ENCODE assay signal across 13 cellular contexts in the genomic region with DNA sequence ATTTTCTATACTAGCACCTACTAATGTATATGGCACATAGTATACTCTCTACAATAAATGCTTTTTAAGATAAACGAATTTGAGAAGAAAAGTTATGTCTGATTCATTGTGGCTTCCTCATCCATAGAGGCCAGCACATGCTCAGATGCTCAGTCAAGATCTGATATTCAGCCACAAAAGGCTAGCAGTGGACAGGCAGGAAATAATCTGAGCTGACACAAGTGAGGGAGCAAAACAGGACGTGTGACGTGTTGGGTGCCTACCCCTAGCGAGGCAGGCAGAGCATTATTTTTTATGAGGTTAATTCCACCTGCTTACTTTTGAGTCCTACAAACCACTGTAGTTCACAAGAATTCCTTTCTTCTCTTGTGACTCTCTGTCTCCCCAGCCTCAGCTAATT.
DNase-seq lines count a peak whose midpoint lies in the region; ATAC-seq and TF ChIP-seq lines count a peak whose summit lies in the region.
"Had no signal": no experiment of that assay in that cellular context is flagged by ENCODE, and none has a peak within 500 bp of the region (broad histone marks: within the 10 kb centered on the region; RNA-seq: fewer than 3 reads in every experiment).

No MANE protein-coding gene starts in this region.

- ATAC-seq in CD8-positive, alpha-beta T cell, result peak; percentile 68
- ATAC-seq in mucosa of descending colon (peak; percentile 62), sciatic nerve (no peak), GM21723 (IDR thresholded peaks at IDR 0.05; ENCODE audit: unreplicated experiment) (no peak), GM19452 (IDR thresholded peaks at IDR 0.05; ENCODE audit: unreplicated experiment) (no peak)
- ATAC-seq in stimulated activated memory B cell treated with anti-CD40 and anti-IgM and Interleukin-4, amounts not matched to agents 10 μg/mL and 1 μg/mL and 100 μg/mL, for 72 hours, result no peak

- H3K4me1 ChIP-seq in CD8-positive, alpha-beta T cell (ENCODE audit: insufficient read depth, low read length), result peaks cover 40% of the 10 kb centered on the region
- H3K4me1 ChIP-seq in mucosa of descending colon (ENCODE audit: low read depth), result peaks cover 11% of the 10 kb centered on the region

- H3K4me1 Mint-ChIP-seq in CD8-positive, alpha-beta T cell (ENCODE audit: low read depth), result peaks cover 28% of the 10 kb centered on the region
- H3K4me1 Mint-ChIP-seq in stimulated activated memory B cell treated with anti-CD40 and anti-IgM and Interleukin-4, amounts not matched to agents 10 μg/mL and 1 μg/mL and 100 μg/mL, for 72 hours, result peaks cover 25% of the 10 kb centered on the region

- POLR2A ChIA-PET in CD8-positive, alpha-beta T cell (lab: Charles Lee), result interaction anchor here (2.6 kb wide), 1 partner anchor 13 kb away, joined by 6 read pairs; no protein-coding TSS in a partner anchor

- H3K4me3 Mint-ChIP-seq in CD8-positive, alpha-beta T cell, result no peak overlapping the region
- no peak overlapping the region for H3K4me3 Mint-ChIP-seq in stimulated activated memory B cell treated with anti-CD40 and anti-IgM and Interleukin-4, amounts not matched to agents 10 μg/mL and 1 μg/mL and 100 μg/mL, for 72 hours

- H3K27me3 ChIP-seq in CD8-positive, alpha-beta T cell (ENCODE audit: insufficient read depth, low read length), result no peaks in the 10 kb centered on the region
- H3K27me3 ChIP-seq: esophagus squamous epithelium had no signal

- intact Hi-C loops in CD8-positive, alpha-beta T cell (cut with DNase I, micrococcal nuclease), result loop anchor here in 1 of 2 experiments (10.0 kb wide), 1 partner anchor 619 kb away; no protein-coding TSS in a partner anchor
- intact Hi-C loops in mucosa of descending colon (cut with DNase I, micrococcal nuclease), result no loop called here
- intact Hi-C loops in sciatic nerve (cut with DNase I), result no loop called here

- H3K4me3 ChIP-seq in CD8-positive, alpha-beta T cell (ENCODE audit: low read depth, low read length), result no peak overlapping the region
- no peak overlapping the region for H3K4me3 ChIP-seq in mucosa of descending colon
- H3K4me3 ChIP-seq: esophagus squamous epithelium had no signal

- CTCF ChIA-PET in CD8-positive, alpha-beta T cell (lab: Charles Lee), result no interaction called here

- H3K9me3 ChIP-seq in CD8-positive, alpha-beta T cell (ENCODE audit: low read length), result no peaks in the 10 kb centered on the region
- H3K9me3 ChIP-seq in mucosa of descending colon, result no peaks in the 10 kb centered on the region
- H3K9me3 ChIP-seq: esophagus squamous epithelium had no signal

- peak; percentile 24 to 74 (median 40) for DNase-seq in CD8-positive, alpha-beta T cell
- peak; percentile 6 for DNase-seq in RPMI7951 (ENCODE audit: low read depth)
- DNase-seq in activated T-cell treated with anti-CD3 and anti-CD28 coated beads for 4 hours, result peak; percentile 21
- DNase-seq in mucosa of descending colon, result peak in 1 of 3 donors; percentile 19
- DNase-seq in sciatic nerve (ENCODE audit: low spot score), result no peak
- DNase-seq: amniotic stem cell, esophagus squamous epithelium, kidney glomerular epithelial cell, NCI-H345, nucleus accumbens had no signal

- no peak overlapping the region for H3K27ac Mint-ChIP-seq in CD8-positive, alpha-beta T cell
- no peak overlapping the region for H3K27ac Mint-ChIP-seq in stimulated activated memory B cell treated with anti-CD40 and anti-IgM and Interleukin-4, amounts not matched to agents 10 μg/mL and 1 μg/mL and 100 μg/mL, for 72 hours

- no peaks in the 10 kb centered on the region for H3K27me3 Mint-ChIP-seq in CD8-positive, alpha-beta T cell (ENCODE audit: low read depth)
- H3K27me3 Mint-ChIP-seq in stimulated activated memory B cell treated with anti-CD40 and anti-IgM and Interleukin-4, amounts not matched to agents 10 μg/mL and 1 μg/mL and 100 μg/mL, for 72 hours, result no peaks in the 10 kb centered on the region

- H3K36me3 Mint-ChIP-seq in CD8-positive, alpha-beta T cell, result peaks cover 2% of the 10 kb centered on the region
- no peaks in the 10 kb centered on the region for H3K36me3 Mint-ChIP-seq in stimulated activated memory B cell treated with anti-CD40 and anti-IgM and Interleukin-4, amounts not matched to agents 10 μg/mL and 1 μg/mL and 100 μg/mL, for 72 hours

- no peaks in the 10 kb centered on the region for H3K9me3 Mint-ChIP-seq in CD8-positive, alpha-beta T cell
- H3K9me3 Mint-ChIP-seq in stimulated activated memory B cell treated with anti-CD40 and anti-IgM and Interleukin-4, amounts not matched to agents 10 μg/mL and 1 μg/mL and 100 μg/mL, for 72 hours, result no peaks in the 10 kb centered on the region

- H3K27ac ChIP-seq in CD8-positive, alpha-beta T cell (ENCODE audit: low read depth, low read length), result peak overlapping the region; percentile 49

- TF ChIP-seq CTCF in CD8-positive, alpha-beta T cell (IDR thresholded peaks at IDR 0.05), result no peak
- TF ChIP-seq CTCF in mucosa of descending colon (IDR thresholded peaks at IDR 0.05), result no peak

- H3K36me3 ChIP-seq in CD8-positive, alpha-beta T cell (ENCODE audit: insufficient read depth, low read length), result no peaks in the 10 kb centered on the region
- H3K36me3 ChIP-seq in mucosa of descending colon (ENCODE audit: low read depth), result no peaks in the 10 kb centered on the region
- H3K36me3 ChIP-seq: esophagus squamous epithelium had no signal

Comparison
In these comparisons a context has a peak if more than half of its experiments do, and no peak if none do; other contexts are left out.
1. ATAC-seq: peak in CD8-positive, alpha-beta T cell (single experiment) and mucosa of descending colon (single experiment); none in sciatic nerve (single experiment), GM21723 (single experiment), GM19452 (single experiment) and stimulated activated memory B cell treated with anti-CD40 and anti-IgM and Interleukin-4, amounts not matched to agents 10 μg/mL and 1 μg/mL and 100 μg/mL, for 72 hours (single experiment).